ENCODE assay signal across 8 cellular contexts in genomic region chr7:50418526-50418925, GRCh38.
"Had no signal": no experiment of that assay in that cellular context is flagged by ENCODE, and none has a peak within 500 bp of the region (broad histone marks: within the 10 kb centered on the region; RNA-seq: fewer than 3 reads in every experiment).

No MANE protein-coding gene starts in this region.

- DNase-seq: kidney had no signal

- H3K27ac ChIP-seq: breast epithelium, esophagus squamous epithelium, gastroesophageal sphincter, sigmoid colon, upper lobe of left lung had no signal

- H3K9me3 ChIP-seq: breast epithelium, esophagus squamous epithelium, gastroesophageal sphincter, sigmoid colon, upper lobe of left lung had no signal

- H3K4me3 ChIP-seq: breast epithelium, esophagus squamous epithelium, gastroesophageal sphincter, lung, sigmoid colon, smooth muscle cell, upper lobe of left lung had no signal

- H3K4me1 ChIP-seq: breast epithelium, gastroesophageal sphincter, sigmoid colon had no signal

- H3K36me3 ChIP-seq: breast epithelium, esophagus squamous epithelium, gastroesophageal sphincter, sigmoid colon, upper lobe of left lung had no signal

- H3K27me3 ChIP-seq: breast epithelium, esophagus squamous epithelium, gastroesophageal sphincter, sigmoid colon, upper lobe of left lung had no signal
